Comparison of ENCODE assay signal across 11 cellular contexts in genomic region chr12:1692895-1693294, GRCh38. TPM values are rescaled to one million over a fixed set of nuclear protein-coding genes. Genes with fewer than 3 reads are reported as not detected.
DNase-seq lines count a peak whose midpoint lies in the region; ATAC-seq, FAIRE-seq and TF ChIP-seq lines count a peak whose summit lies in the region.
"Had no signal": no experiment of that assay in that cellular context is flagged by ENCODE, and none has a peak within 500 bp of the region (broad histone marks: within the 10 kb centered on the region; RNA-seq: fewer than 3 reads in every experiment).

No MANE protein-coding gene starts in this region.

- POLR2A ChIA-PET in A549 (lab: Yijun Ruan, JAX) (no interaction called here), OCI-LY7 (lab: Charles Lee) (interaction anchor here (0.6 to 1.1 kb wide), 3 partner anchors 14 to 491 kb away, joined by 3 read pairs; no protein-coding TSS in a partner anchor)

- H3K9me2 ChIP-seq in OCI-LY7 (ENCODE audit: insufficient read depth, low read length): no peaks in the 10 kb centered on the region

- no peaks in the 10 kb centered on the region for H3K27me3 ChIP-seq in GM06990 (replicated peaks; ENCODE audit: control insufficient read depth, insufficient read depth, low read length)
- H3K27me3 ChIP-seq: foreskin keratinocyte had no signal

- H3K4me2 ChIP-seq in A549: peak overlapping the region; percentile 98
- H3K4me2 ChIP-seq in OCI-LY7 (ENCODE audit: low read length): peak overlapping the region; percentile 94

- H3K79me2 ChIP-seq in OCI-LY7 (ENCODE audit: insufficient read depth, low read depth, low read length): peaks cover 72% of the 10 kb centered on the region

- H3K27ac ChIP-seq in A549 (no peak overlapping the region), OCI-LY7 (ENCODE audit: low read depth, low read length, poor library complexity, severe bottlenecking) (no peak overlapping the region)

- H3K4me3 Mint-ChIP-seq in immature natural killer cell: peak overlapping the region; percentile 29 to 94 (median 44)

- H3K9me3 ChIP-seq in A549: no peaks in the 10 kb centered on the region
- H3K9me3 ChIP-seq in OCI-LY7 (ENCODE audit: low read length): no peaks in the 10 kb centered on the region

- no peak for TF ChIP-seq CTCF in A549 (IDR thresholded peaks at IDR 0.05)
- TF ChIP-seq CTCF in GM06990 (IDR thresholded peaks at IDR 0.05; ENCODE audit: insufficient read depth, low read length, poor library complexity, severe bottlenecking): no peak
- TF ChIP-seq CTCF in OCI-LY7 (conservative IDR thresholded peaks at IDR 0.05; ENCODE audit: low read length): no peak

- DNase-seq in A549 (ENCODE audit: low read depth in 1 of 2, low spot score in 1 of 2) (no peak), GM06990 (ENCODE audit: extremely low read depth, insufficient read length) (no peak), OCI-LY7 (ENCODE audit: low spot score) (no peak), immature natural killer cell (no peak)
- DNase-seq: activated T-cell treated with anti-CD3 and anti-CD28 coated beads, Interleukin-2, amount 50 U/mL, for 48 hours; foreskin keratinocyte had no signal

- peak overlapping the region in 3 of 6 donors; percentile 49 to 98 (median 55) for H3K27ac Mint-ChIP-seq in immature natural killer cell

- no peak for ATAC-seq in A549
- no peak for ATAC-seq in HG02938 (IDR thresholded peaks at IDR 0.05; ENCODE audit: unreplicated experiment)
- ATAC-seq in HG02852 (IDR thresholded peaks at IDR 0.05; ENCODE audit: unreplicated experiment): no peak
- ATAC-seq in GM18505 (IDR thresholded peaks at IDR 0.05; ENCODE audit: unreplicated experiment): no peak
- ATAC-seq in HG03280 (IDR thresholded peaks at IDR 0.05; ENCODE audit: unreplicated experiment): no peak
- ATAC-seq: foreskin keratinocyte had no signal

- TF ChIP-seq RAD21 in A549 (conservative IDR thresholded peaks at IDR 0.05 in 1 of 2, IDR thresholded peaks at IDR 0.05 in 1 of 2): no peak

- CTCF ChIA-PET in A549 (lab: Yijun Ruan, JAX) (interaction anchor here (4.3 to 6.6 kb wide), 2 partner anchors 40 to 98 kb away, joined by 22 to 29 read pairs; no protein-coding TSS in a partner anchor), OCI-LY7 (lab: Charles Lee; ENCODE audit: unreplicated experiment) (no interaction called here)

- H2AFZ ChIP-seq in OCI-LY7 (ENCODE audit: low read length): no peak overlapping the region

- H3K9me3 Mint-ChIP-seq in immature natural killer cell: no peaks in the 10 kb centered on the region
- H3K9me3 Mint-ChIP-seq: T-helper 1 cell treated with Interleukin-12 subunit alpha and Interleukin-12 subunit beta and Interleukin-4 antibody, amounts not matched to agents 30 μg/mL and 1 μg/mL, for 36 hours had no signal

- no peak for FAIRE-seq in A549 (lab: Jason Lieb, UNC)

- 94% methylated on average over 11 of the region's 11 CpGs for whole genome bisulfite sequencing in A549 (ENCODE audit: missing lambda C conversion rate)

- no peak overlapping the region for H3K4me3 ChIP-seq in A549
- peak overlapping the region; percentile 40 for H3K4me3 ChIP-seq in GM06990 (replicated peaks; ENCODE audit: low read depth, low read length)
- H3K4me3 ChIP-seq in OCI-LY7 (ENCODE audit: low read depth, low read length, poor library complexity, severe bottlenecking): peak overlapping the region; percentile 93

- TF ChIP-seq POLR2A in A549 (IDR thresholded peaks at IDR 0.05; ENCODE audit: low read length) (no peak), GM18505 (IDR thresholded peaks at IDR 0.05; ENCODE audit: borderline replicate concordance, extremely low read depth, insufficient read depth, insufficient read length) (no peak)

- peaks cover under 1% of the 10 kb centered on the region for H3K36me3 ChIP-seq in GM06990 (ENCODE audit: control insufficient read depth, insufficient read depth, low read length)
- peaks cover 36% of the 10 kb centered on the region for H3K36me3 ChIP-seq in OCI-LY7 (ENCODE audit: insufficient read depth, low read length)

- peaks cover 59 to 70% of the 10 kb centered on the region in 2 donors for H3K4me1 Mint-ChIP-seq in immature natural killer cell

- no peak for TF ChIP-seq EP300 in A549 (IDR thresholded peaks at IDR 0.05)

- H4K20me1 ChIP-seq in OCI-LY7 (ENCODE audit: insufficient read depth, low read length): peaks cover 21% of the 10 kb centered on the region; the same call in 1 of the 2 replicates

- intact Hi-C loops in OCI-LY7 (cut with micrococcal nuclease; ENCODE audit: unreplicated experiment): loop anchor here (5.0 kb wide), 1 partner anchor 49 kb away; no protein-coding TSS in a partner anchor

- no peaks in the 10 kb centered on the region for H3K36me3 Mint-ChIP-seq in immature natural killer cell

- H3K27me3 Mint-ChIP-seq in immature natural killer cell (ENCODE audit: low read depth in 3 of 3): peaks cover 9 to 22% (median 14%) of the 10 kb centered on the region in 3 donors

- peaks cover 25% of the 10 kb centered on the region for H3K4me1 ChIP-seq in A549
- peaks cover 39% of the 10 kb centered on the region for H3K4me1 ChIP-seq in OCI-LY7 (ENCODE audit: insufficient read depth, low read length, poor library complexity, severe bottlenecking)

- BruUV-seq in OCI-LY7 (replicated peaks; lab: Mats Ljungman, UMichigan): no TSS peak

TF ChIP-seq in A549, 52 proteins besides CTCF, POLR2A, EP300 and RAD21:
- TF ChIP-seq, protein P1, sequence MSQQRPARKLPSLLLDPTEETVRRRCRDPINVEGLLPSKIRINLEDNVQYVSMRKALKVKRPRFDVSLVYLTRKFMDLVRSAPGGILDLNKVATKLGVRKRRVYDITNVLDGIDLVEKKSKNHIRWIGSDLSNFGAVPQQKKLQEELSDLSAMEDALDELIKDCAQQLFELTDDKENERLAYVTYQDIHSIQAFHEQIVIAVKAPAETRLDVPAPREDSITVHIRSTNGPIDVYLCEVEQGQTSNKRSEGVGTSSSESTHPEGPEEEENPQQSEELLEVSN (IDR thresholded peaks at IDR 0.05; ENCODE audit: borderline replicate concordance, low read depth): no peak
- TF ChIP-seq, protein P2, sequence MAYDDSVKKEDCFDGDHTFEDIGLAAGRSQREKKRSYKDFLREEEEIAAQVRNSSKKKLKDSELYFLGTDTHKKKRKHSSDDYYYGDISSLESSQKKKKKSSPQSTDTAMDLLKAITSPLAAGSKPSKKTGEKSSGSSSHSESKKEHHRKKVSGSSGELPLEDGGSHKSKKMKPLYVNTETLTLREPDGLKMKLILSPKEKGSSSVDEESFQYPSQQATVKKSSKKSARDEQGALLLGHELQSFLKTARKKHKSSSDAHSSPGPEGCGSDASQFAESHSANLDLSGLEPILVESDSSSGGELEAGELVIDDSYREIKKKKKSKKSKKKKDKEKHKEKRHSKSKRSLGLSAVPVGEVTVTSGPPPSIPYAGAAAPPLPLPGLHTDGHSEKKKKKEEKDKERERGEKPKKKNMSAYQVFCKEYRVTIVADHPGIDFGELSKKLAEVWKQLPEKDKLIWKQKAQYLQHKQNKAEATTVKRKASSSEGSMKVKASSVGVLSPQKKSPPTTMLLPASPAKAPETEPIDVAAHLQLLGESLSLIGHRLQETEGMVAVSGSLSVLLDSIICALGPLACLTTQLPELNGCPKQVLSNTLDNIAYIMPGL (CRISPR knock-in tag; IDR thresholded peaks at IDR 0.05; ENCODE audit: borderline replicate concordance): no peak
- TF ChIP-seq SREBF2 (IDR thresholded peaks at IDR 0.05): no peak
- no peak for TF ChIP-seq TP53 (CRISPR knock-in tag; IDR thresholded peaks at IDR 0.05)
- no peak for TF ChIP-seq ZSCAN20 (CRISPR knock-in tag; IDR thresholded peaks at IDR 0.05)
- TF ChIP-seq ZNF302 (CRISPR knock-in tag; IDR thresholded peaks at IDR 0.05): no peak
- no peak for TF ChIP-seq BHLHE40 (IDR thresholded peaks at IDR 0.05; ENCODE audit: low read depth, low read length)
- no peak for TF ChIP-seq NR3C1 (IDR thresholded peaks at IDR 0.05)
- no peak for TF ChIP-seq GATA3 (IDR thresholded peaks at IDR 0.05; ENCODE audit: borderline replicate concordance)
- TF ChIP-seq CHD4 (IDR thresholded peaks at IDR 0.05; ENCODE audit: borderline replicate concordance): no peak
- no peak for TF ChIP-seq MAZ (IDR thresholded peaks at IDR 0.05; ENCODE audit: borderline replicate concordance, low read depth, low read length)
- TF ChIP-seq, protein P3, sequence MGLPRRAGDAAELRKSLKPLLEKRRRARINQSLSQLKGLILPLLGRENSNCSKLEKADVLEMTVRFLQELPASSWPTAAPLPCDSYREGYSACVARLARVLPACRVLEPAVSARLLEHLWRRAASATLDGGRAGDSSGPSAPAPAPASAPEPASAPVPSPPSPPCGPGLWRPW (IDR thresholded peaks at IDR 0.05): no peak
- no peak for TF ChIP-seq CBX2 (IDR thresholded peaks at IDR 0.05; ENCODE audit: borderline replicate concordance, low read depth)
- no peak for TF ChIP-seq EHMT2 (IDR thresholded peaks at IDR 0.05; ENCODE audit: low read depth)
- TF ChIP-seq HOXB13 (CRISPR knock-in tag; IDR thresholded peaks at IDR 0.05; ENCODE audit: low read depth): no peak
- no peak for TF ChIP-seq JUN (IDR thresholded peaks at IDR 0.05)
- TF ChIP-seq HOXA7 (CRISPR knock-in tag; IDR thresholded peaks at IDR 0.05): no peak
- TF ChIP-seq KDM1A (IDR thresholded peaks at IDR 0.05; ENCODE audit: low read depth): no peak
- TF ChIP-seq MYC (IDR thresholded peaks at IDR 0.05; ENCODE audit: borderline replicate concordance, low read length): no peak

RNA-seq across cellular contexts. Expression of gene ADIPOR2, which starts 2.0 kb away (rescaled TPM):
- 65.4 and 80.0 TPM in 2 replicates for polyA plus RNA-seq in A549 (2011; rRNA removed)
- 23.7 and 31.8 TPM in 2 replicates for polyA plus RNA-seq in A549 (2012; cell fraction: cytosol; rRNA removed)
- 12.0 and 21.8 TPM in 2 replicates for polyA plus RNA-seq in A549 (2012; cell fraction: nucleus; rRNA removed)
- 52.3 to 60.4 TPM (median 59.8 TPM) in 3 replicates for polyA plus RNA-seq in A549 (2017; fragmentation: RNase III; extraction: RNeasy Plus Mini Kit Qiagen cat#74134 plus additional on column Dnase treatment)
- 42.8 and 50.1 TPM in 2 replicates for polyA minus RNA-seq in A549 (2011; rRNA and poly(A)+ RNA removed)
- 22.0 and 24.7 TPM in 2 replicates for total RNA-seq in OCI-LY7 (2014; rRNA removed; shearing (Covaris generic))
- total RNA-seq in OCI-LY7 (2022): 51.1 and 52.8 TPM in 2 replicates
- 10 to 100 TPM in 1 of 3 donors, 1 to 10 TPM in 2; 4.6 to 11.3 (median 4.7) TPM for polyA plus RNA-seq in immature natural killer cell
